1 cellular context compared by ENCODE assay signal in genomic region chr16:92431-93339, GRCh38.
TF ChIP-seq lines count a peak whose summit lies in the region.

No MANE protein-coding gene starts in this region.

TF ChIP-seq in IMR-90, 13 proteins besides CTCF, POLR2A, EP300 and RAD21:
- no peak for TF ChIP-seq ELK1 (IDR thresholded peaks at IDR 0.05; ENCODE audit: borderline replicate concordance, low read depth, low read length)
- no peak for TF ChIP-seq CHD1 (IDR thresholded peaks at IDR 0.05; ENCODE audit: low read depth, low read length)
- no peak for TF ChIP-seq MAZ (IDR thresholded peaks at IDR 0.05; ENCODE audit: borderline replicate concordance, low read depth, low read length)
- TF ChIP-seq MAFK (IDR thresholded peaks at IDR 0.05; ENCODE audit: low read depth, low read length) = no peak
- TF ChIP-seq FOS (IDR thresholded peaks at IDR 0.05; ENCODE audit: low read depth, low read length) = no peak
- no peak for TF ChIP-seq RCOR1 (IDR thresholded peaks at IDR 0.05; ENCODE audit: insufficient replicate concordance, low read length)
- TF ChIP-seq SMC3 (IDR thresholded peaks at IDR 0.05; ENCODE audit: low read depth, low read length) = no peak
- TF ChIP-seq MXI1 (IDR thresholded peaks at IDR 0.05; ENCODE audit: borderline replicate concordance, low read depth, low read length) = no peak
- no peak for TF ChIP-seq CEBPB (IDR thresholded peaks at IDR 0.05; ENCODE audit: low read depth, low read length)
- no peak for TF ChIP-seq NFE2L2 (IDR thresholded peaks at IDR 0.05; ENCODE audit: low read depth, low read length)
- no peak for TF ChIP-seq USF2 (IDR thresholded peaks at IDR 0.05; ENCODE audit: low read depth, low read length)
- no peak for TF ChIP-seq BHLHE40 (IDR thresholded peaks at IDR 0.05; ENCODE audit: low read depth, low read length)
- TF ChIP-seq RFX5 (IDR thresholded peaks at IDR 0.05; ENCODE audit: low read depth, low read length) = no peak
